ENCODE assay signal across 2 cellular contexts in genomic region chr1:119380304-119380703, GRCh38.
TF ChIP-seq lines count a peak whose summit lies in the region.

No MANE protein-coding gene starts in this region.

TF ChIP-seq in liver, 16 proteins besides CTCF, POLR2A, EP300 and RAD21:
- TF ChIP-seq SP1 (IDR thresholded peaks at IDR 0.05) = peak; percentile 74
- TF ChIP-seq FOXA1 (IDR thresholded peaks at IDR 0.05) = peak; percentile 31
- no peak for TF ChIP-seq EGR1 (IDR thresholded peaks at IDR 0.05; ENCODE audit: low read depth in 2 of 2)
- TF ChIP-seq HNF4G (IDR thresholded peaks at IDR 0.05) = peak; percentile 75
- TF ChIP-seq, protein P1, sequence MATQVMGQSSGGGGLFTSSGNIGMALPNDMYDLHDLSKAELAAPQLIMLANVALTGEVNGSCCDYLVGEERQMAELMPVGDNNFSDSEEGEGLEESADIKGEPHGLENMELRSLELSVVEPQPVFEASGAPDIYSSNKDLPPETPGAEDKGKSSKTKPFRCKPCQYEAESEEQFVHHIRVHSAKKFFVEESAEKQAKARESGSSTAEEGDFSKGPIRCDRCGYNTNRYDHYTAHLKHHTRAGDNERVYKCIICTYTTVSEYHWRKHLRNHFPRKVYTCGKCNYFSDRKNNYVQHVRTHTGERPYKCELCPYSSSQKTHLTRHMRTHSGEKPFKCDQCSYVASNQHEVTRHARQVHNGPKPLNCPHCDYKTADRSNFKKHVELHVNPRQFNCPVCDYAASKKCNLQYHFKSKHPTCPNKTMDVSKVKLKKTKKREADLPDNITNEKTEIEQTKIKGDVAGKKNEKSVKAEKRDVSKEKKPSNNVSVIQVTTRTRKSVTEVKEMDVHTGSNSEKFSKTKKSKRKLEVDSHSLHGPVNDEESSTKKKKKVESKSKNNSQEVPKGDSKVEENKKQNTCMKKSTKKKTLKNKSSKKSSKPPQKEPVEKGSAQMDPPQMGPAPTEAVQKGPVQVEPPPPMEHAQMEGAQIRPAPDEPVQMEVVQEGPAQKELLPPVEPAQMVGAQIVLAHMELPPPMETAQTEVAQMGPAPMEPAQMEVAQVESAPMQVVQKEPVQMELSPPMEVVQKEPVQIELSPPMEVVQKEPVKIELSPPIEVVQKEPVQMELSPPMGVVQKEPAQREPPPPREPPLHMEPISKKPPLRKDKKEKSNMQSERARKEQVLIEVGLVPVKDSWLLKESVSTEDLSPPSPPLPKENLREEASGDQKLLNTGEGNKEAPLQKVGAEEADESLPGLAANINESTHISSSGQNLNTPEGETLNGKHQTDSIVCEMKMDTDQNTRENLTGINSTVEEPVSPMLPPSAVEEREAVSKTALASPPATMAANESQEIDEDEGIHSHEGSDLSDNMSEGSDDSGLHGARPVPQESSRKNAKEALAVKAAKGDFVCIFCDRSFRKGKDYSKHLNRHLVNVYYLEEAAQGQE (IDR thresholded peaks at IDR 0.05) = peak; percentile 80
- peak; percentile 90 to 92 for TF ChIP-seq HNF4A (conservative IDR thresholded peaks at IDR 0.05)
- TF ChIP-seq TAF1 (conservative IDR thresholded peaks at IDR 0.05) = peak; percentile 91
- TF ChIP-seq RXRA (IDR thresholded peaks at IDR 0.05) = peak; percentile 75 to 79
- TF ChIP-seq JUND (IDR thresholded peaks at IDR 0.05) = peak; percentile 69 to 80
- TF ChIP-seq FOXA2 (IDR thresholded peaks at IDR 0.05) = peak; percentile 58
- TF ChIP-seq YY1 (IDR thresholded peaks at IDR 0.05) = peak; percentile 39
- TF ChIP-seq, protein P2, sequence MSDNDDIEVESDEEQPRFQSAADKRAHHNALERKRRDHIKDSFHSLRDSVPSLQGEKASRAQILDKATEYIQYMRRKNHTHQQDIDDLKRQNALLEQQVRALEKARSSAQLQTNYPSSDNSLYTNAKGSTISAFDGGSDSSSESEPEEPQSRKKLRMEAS (IDR thresholded peaks at IDR 0.05) = no peak
- no peak for TF ChIP-seq GABPA (IDR thresholded peaks at IDR 0.05 in 1 of 2, conservative IDR thresholded peaks at IDR 0.05 in 1 of 2)
- TF ChIP-seq, protein P3, sequence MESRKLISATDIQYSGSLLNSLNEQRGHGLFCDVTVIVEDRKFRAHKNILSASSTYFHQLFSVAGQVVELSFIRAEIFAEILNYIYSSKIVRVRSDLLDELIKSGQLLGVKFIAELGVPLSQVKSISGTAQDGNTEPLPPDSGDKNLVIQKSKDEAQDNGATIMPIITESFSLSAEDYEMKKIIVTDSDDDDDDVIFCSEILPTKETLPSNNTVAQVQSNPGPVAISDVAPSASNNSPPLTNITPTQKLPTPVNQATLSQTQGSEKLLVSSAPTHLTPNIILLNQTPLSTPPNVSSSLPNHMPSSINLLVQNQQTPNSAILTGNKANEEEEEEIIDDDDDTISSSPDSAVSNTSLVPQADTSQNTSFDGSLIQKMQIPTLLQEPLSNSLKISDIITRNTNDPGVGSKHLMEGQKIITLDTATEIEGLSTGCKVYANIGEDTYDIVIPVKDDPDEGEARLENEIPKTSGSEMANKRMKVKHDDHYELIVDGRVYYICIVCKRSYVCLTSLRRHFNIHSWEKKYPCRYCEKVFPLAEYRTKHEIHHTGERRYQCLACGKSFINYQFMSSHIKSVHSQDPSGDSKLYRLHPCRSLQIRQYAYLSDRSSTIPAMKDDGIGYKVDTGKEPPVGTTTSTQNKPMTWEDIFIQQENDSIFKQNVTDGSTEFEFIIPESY (IDR thresholded peaks at IDR 0.05) = peak; percentile 29

TF ChIP-seq in HepG2, 621 proteins besides CTCF, POLR2A, EP300 and RAD21:
- TF ChIP-seq PAX8 (CRISPR knock-in tag; IDR thresholded peaks at IDR 0.05; ENCODE audit: borderline replicate concordance) (no peak), SP1 (IDR thresholded peaks at IDR 0.05) (no peak), SP1 (CRISPR knock-in tag; IDR thresholded peaks at IDR 0.05) (no peak), POGK (CRISPR knock-in tag; conservative IDR thresholded peaks at IDR 0.05) (no peak), HOXA5 (CRISPR knock-in tag; IDR thresholded peaks at IDR 0.05) (no peak), ZEB1 (IDR thresholded peaks at IDR 0.05; ENCODE audit: insufficient replicate concordance, low read depth) (no peak), IRF1 (CRISPR knock-in tag; IDR thresholded peaks at IDR 0.05; ENCODE audit: low read depth) (no peak)
- TF ChIP-seq, protein P4, sequence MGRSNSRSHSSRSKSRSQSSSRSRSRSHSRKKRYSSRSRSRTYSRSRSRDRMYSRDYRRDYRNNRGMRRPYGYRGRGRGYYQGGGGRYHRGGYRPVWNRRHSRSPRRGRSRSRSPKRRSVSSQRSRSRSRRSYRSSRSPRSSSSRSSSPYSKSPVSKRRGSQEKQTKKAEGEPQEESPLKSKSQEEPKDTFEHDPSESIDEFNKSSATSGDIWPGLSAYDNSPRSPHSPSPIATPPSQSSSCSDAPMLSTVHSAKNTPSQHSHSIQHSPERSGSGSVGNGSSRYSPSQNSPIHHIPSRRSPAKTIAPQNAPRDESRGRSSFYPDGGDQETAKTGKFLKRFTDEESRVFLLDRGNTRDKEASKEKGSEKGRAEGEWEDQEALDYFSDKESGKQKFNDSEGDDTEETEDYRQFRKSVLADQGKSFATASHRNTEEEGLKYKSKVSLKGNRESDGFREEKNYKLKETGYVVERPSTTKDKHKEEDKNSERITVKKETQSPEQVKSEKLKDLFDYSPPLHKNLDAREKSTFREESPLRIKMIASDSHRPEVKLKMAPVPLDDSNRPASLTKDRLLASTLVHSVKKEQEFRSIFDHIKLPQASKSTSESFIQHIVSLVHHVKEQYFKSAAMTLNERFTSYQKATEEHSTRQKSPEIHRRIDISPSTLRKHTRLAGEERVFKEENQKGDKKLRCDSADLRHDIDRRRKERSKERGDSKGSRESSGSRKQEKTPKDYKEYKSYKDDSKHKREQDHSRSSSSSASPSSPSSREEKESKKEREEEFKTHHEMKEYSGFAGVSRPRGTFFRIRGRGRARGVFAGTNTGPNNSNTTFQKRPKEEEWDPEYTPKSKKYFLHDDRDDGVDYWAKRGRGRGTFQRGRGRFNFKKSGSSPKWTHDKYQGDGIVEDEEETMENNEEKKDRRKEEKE (IDR thresholded peaks at IDR 0.05) = no peak
- TF ChIP-seq, protein P5, sequence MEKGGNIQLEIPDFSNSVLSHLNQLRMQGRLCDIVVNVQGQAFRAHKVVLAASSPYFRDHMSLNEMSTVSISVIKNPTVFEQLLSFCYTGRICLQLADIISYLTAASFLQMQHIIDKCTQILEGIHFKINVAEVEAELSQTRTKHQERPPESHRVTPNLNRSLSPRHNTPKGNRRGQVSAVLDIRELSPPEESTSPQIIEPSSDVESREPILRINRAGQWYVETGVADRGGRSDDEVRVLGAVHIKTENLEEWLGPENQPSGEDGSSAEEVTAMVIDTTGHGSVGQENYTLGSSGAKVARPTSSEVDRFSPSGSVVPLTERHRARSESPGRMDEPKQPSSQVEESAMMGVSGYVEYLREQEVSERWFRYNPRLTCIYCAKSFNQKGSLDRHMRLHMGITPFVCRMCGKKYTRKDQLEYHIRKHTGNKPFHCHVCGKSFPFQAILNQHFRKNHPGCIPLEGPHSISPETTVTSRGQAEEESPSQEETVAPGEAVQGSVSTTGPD (CRISPR knock-in tag; IDR thresholded peaks at IDR 0.05) = no peak
TF ChIP-seq in HepG2: peak in this region for 0.
